ENCODE assay signal across 8 cellular contexts in the genomic region with DNA sequence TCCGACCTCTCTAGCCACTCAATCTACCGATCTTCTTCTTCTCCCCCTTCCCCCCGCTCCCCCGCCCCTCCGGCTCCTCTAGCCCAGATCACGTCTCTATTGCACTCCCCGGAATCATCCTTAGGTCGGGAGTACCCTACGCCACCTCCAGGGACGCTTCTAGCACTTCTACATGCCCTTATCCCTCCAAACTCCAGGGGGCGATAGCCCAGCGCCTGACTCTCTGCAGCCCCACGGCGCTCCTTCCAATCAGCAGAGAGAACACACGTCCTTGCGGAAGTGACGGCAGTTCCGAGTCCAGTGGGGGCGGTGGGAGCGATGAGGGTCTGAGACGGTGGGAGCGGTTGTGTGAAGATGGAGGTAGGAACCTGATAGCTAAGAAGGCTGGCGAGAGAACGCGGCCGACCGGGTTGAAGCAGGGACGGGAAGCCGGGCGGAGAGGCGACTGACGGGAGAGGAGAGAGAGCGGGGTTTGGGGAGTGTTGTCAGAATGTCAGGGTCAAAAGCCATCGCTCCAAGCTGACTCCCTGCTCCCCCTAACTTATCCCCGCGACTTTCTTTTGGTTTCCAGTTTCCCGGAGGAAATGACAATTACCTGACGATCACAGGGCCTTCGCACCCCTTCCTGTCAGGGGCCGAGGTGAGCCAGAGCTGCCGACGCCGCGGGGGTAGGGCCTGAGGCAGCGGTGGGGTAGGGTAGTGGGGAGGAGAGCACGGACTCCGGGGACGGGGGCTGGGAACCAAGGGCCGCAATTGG. TPM values are rescaled to one million over a fixed set of nuclear protein-coding genes. Genes with fewer than 3 reads are reported as not detected.
A peak's percentile ranks its signal among the peaks of the same experiment; 100 is the strongest.
DNase-seq lines count a peak whose midpoint lies in the region; ATAC-seq, FAIRE-seq and TF ChIP-seq lines count a peak whose summit lies in the region.

Gene RAB2B (minus strand): TSS at position 35 of the 757 bp plus-strand sequence. CDS start 87 bp downstream, outside the sequence.
Gene TOX4 (plus strand): TSS at position 271 of the 757 bp plus-strand sequence. CDS start 84 bp downstream, at position 355.

- H3K9me3 ChIP-seq in psoas muscle (no peaks in the 10 kb centered on the region), uterus (no peaks in the 10 kb centered on the region)

- TF ChIP-seq POLR2A in GM12891 (IDR thresholded peaks at IDR 0.05; ENCODE audit: low read depth, low read length) (peak; percentile 85), uterus (IDR thresholded peaks at IDR 0.05) (peak; percentile 35 to 72)

- TF ChIP-seq CTCF in psoas muscle (IDR thresholded peaks at IDR 0.05) (peak; percentile 90), uterus (IDR thresholded peaks at IDR 0.05) (peak; percentile 98 to 99 (median 99))

- H3K36me3 ChIP-seq in psoas muscle (ENCODE audit: insufficient read depth in 1 of 2, low read depth in 1 of 2) (peaks cover 2 to 46% of the 10 kb centered on the region in 2 donors), uterus (no peaks in the 10 kb centered on the region)

- no peaks in the 10 kb centered on the region for H3K27me3 ChIP-seq in psoas muscle (ENCODE audit: insufficient read depth in 3 of 3, low read length in 2 of 3)
- no peaks in the 10 kb centered on the region for H3K27me3 ChIP-seq in uterus

- H3K4me1 ChIP-seq in psoas muscle (peaks cover 15% of the 10 kb centered on the region), uterus (peaks cover 5 to 14% of the 10 kb centered on the region in 2 donors)

- WGBS in psoas muscle, 3 donors, result 1% methylated on average over 49 of the region's 49 CpGs

- H3K4me3 ChIP-seq in psoas muscle (peak within 1 kb of the TSS; percentile 93), uterus (peak within 1 kb of the TSS; percentile 56 to 82)

- peak; percentile 81 for DNase-seq in GM12891 (ENCODE audit: insufficient read length, low spot score)
- DNase-seq in NCI-H1436 treated with DMSO at 0.1 percent for 48 hours (lab: John Stamatoyannopoulos, UW), result peak; percentile 98
- DNase-seq in T-helper 1 cell, result peak; percentile 89 to 98 (median 94)
- peak; percentile 38 to 99 (median 97) for DNase-seq in amygdala (lab: John Stamatoyannopoulos, UW)
- peak; percentile 93 for DNase-seq in left ventricle myocardium superior
- DNase-seq in psoas muscle, result peak; percentile 94 to 97
- DNase-seq in uterus, result peak; percentile 97

- ATAC-seq in HG02840 (IDR thresholded peaks at IDR 0.05; ENCODE audit: low FRiP score, unreplicated experiment) (peak; percentile 99), left ventricle myocardium superior (peak; percentile 99), psoas muscle (peak; percentile 98 to 100 (median 99))

- peak within 1 kb of the TSS; percentile 92 for H3K27ac ChIP-seq in psoas muscle
- peak within 1 kb of the TSS; percentile 86 to 92 for H3K27ac ChIP-seq in uterus

- intact Hi-C loops in left ventricle myocardium superior (cut with micrococcal nuclease) (no loop called here), psoas muscle (cut with DNase I) (loop anchor here (1.0 to 10.0 kb wide), 6 partner anchors 21 to 95 kb away; partner anchors contain the start of genes METTL3 (in 2 of the 2), SUPT16H (in 2 of the 2) and CHD8 (in 1 of the 2)), uterus (cut with DNase I; ENCODE audit: low total_unique reads) (no loop called here)

- peak; percentile 97 for FAIRE-seq in GM12891 (lab: Jason Lieb, UNC)

TF ChIP-seq in GM12891, 5 proteins besides CTCF, POLR2A, EP300 and RAD21:
- peak; percentile 54 for TF ChIP-seq SPI1 (IDR thresholded peaks at IDR 0.05; ENCODE audit: low read depth, low read length)
- peak; percentile 80 for TF ChIP-seq POLR2AphosphoS5 (IDR thresholded peaks at IDR 0.05; ENCODE audit: low read depth, low read length)
- TF ChIP-seq PAX5 (IDR thresholded peaks at IDR 0.05; ENCODE audit: insufficient read depth, low read length, severe bottlenecking), result peak; percentile 18
- TF ChIP-seq POU2F2 (IDR thresholded peaks at IDR 0.05; ENCODE audit: low read depth, low read length), result peak; percentile 54; the same call in 1 of the 2 replicates
- TF ChIP-seq TAF1 (IDR thresholded peaks at IDR 0.05; ENCODE audit: low read depth, low read length), result peak; percentile 43; the same call in 1 of the 2 replicates

RNA-seq across cellular contexts. Expression of gene RAB2B, which starts in this region (rescaled TPM):
- polyA plus RNA-seq in GM12891 (2012; ENCODE audit: low read depth, missing spikeins), result 17.7 TPM
- total RNA-seq in left ventricle myocardium superior (17.0 TPM), psoas muscle (10 to 100 TPM in 1 of 4 donors, 1 to 10 TPM in 3; 5.7 to 11.1 (median 7.4) TPM), uterus (10 to 100 TPM in 3 of 4 donors, 1 to 10 TPM in 1; 8.5 to 47.9 (median 22.9) TPM)
- polyA plus RNA-seq in psoas muscle, result 1 to 10 TPM; 3.6 to 7.9 (median 5.1) TPM

RNA-seq across cellular contexts. Expression of gene TOX4, which starts in this region (rescaled TPM):
- polyA plus RNA-seq in GM12891 (2012; ENCODE audit: low read depth, missing spikeins), result 38.7 TPM
- total RNA-seq in left ventricle myocardium superior (93.4 TPM), psoas muscle (100 to 1,000 TPM in 3 of 4 donors, 10 to 100 TPM in 1; 98.8 to 146 (median 117) TPM), uterus (10 to 100 TPM; 19.4 to 78.0 (median 59.0) TPM)
- polyA plus RNA-seq in psoas muscle, result 10 to 100 TPM; 37.0 to 86.6 (median 57.4) TPM

Comparison
In these comparisons a context has a peak if more than half of its experiments do, and no peak if none do; other contexts are left out.
1. Peak in every context shown above with its lines: DNase-seq, ATAC-seq, H3K4me3 ChIP-seq and H3K27ac ChIP-seq.
2. intact Hi-C loops: an anchor here in psoas muscle (1.0 to 10.0 kb wide); none called in left ventricle myocardium superior and uterus.